ENCODE assay signal across 1 cellular context in the genomic region with DNA sequence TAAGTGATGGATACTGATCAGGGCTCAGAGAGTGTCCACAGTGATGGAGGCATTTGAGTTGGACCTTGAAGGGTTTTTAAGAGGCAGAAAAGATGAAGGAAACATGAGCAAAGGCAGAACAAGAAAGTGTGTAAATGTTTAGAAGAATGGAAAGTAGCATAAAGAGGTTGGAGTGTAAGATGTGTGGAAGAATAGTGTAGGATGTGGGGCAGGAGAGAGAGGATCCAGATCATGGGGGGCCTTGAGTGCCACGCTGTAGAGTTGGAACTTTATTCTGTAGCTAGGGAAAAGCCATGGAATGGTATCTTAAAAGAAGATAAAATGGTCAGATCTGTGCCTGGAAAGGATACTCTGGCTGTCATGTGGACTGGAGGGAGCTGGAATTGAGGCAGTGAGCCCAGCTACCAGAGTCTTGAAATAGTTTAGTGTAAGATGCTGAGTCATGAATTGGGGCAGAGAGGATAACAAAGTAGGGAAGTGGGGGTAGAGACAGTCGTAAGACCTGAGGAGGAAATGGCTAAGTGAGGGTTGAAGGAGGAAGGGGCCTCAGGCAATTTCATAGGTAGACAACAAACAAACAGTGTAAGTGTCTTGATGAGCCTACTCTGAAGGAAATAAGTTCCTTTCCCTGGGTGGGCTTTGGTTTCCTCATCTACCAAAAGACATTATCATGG.
TF ChIP-seq lines count a peak whose summit lies in the region.

No MANE protein-coding gene starts in this region.

TF ChIP-seq in K562, 482 proteins besides CTCF, POLR2A, EP300 and RAD21 (continued from another document):
- TF ChIP-seq, protein P1, sequence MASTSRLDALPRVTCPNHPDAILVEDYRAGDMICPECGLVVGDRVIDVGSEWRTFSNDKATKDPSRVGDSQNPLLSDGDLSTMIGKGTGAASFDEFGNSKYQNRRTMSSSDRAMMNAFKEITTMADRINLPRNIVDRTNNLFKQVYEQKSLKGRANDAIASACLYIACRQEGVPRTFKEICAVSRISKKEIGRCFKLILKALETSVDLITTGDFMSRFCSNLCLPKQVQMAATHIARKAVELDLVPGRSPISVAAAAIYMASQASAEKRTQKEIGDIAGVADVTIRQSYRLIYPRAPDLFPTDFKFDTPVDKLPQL (IDR thresholded peaks at IDR 0.05; ENCODE audit: extremely low read depth, insufficient read length): no peak
- TF ChIP-seq ZNF165 (CRISPR knock-in tag; IDR thresholded peaks at IDR 0.05; ENCODE audit: borderline replicate concordance): no peak
- TF ChIP-seq ZNF263 (CRISPR knock-in tag; IDR thresholded peaks at IDR 0.05; ENCODE audit: borderline replicate concordance): no peak
- no peak for TF ChIP-seq ZNF12 (CRISPR knock-in tag; IDR thresholded peaks at IDR 0.05)
- TF ChIP-seq, protein P2, sequence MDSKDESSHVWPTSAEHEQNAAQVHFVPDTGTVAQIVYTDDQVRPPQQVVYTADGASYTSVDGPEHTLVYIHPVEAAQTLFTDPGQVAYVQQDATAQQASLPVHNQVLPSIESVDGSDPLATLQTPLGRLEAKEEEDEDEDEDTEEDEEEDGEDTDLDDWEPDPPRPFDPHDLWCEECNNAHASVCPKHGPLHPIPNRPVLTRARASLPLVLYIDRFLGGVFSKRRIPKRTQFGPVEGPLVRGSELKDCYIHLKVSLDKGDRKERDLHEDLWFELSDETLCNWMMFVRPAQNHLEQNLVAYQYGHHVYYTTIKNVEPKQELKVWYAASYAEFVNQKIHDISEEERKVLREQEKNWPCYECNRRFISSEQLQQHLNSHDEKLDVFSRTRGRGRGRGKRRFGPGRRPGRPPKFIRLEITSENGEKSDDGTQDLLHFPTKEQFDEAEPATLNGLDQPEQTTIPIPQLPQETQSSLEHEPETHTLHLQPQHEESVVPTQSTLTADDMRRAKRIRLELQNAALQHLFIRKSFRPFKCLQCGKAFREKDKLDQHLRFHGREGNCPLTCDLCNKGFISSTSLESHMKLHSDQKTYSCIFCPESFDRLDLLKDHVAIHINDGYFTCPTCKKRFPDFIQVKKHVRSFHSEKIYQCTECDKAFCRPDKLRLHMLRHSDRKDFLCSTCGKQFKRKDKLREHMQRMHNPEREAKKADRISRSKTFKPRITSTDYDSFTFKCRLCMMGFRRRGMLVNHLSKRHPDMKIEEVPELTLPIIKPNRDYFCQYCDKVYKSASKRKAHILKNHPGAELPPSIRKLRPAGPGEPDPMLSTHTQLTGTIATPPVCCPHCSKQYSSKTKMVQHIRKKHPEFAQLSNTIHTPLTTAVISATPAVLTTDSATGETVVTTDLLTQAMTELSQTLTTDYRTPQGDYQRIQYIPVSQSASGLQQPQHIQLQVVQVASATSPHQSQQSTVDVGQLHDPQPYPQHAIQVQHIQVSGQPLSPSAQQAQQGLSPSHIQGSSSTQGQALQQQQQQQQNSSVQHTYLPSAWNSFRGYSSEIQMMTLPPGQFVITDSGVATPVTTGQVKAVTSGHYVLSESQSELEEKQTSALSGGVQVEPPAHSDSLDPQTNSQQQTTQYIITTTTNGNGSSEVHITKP (IDR thresholded peaks at IDR 0.05; ENCODE audit: partially characterized antibody): peak; percentile 27
- TF ChIP-seq CBFA2T3 (IDR thresholded peaks at IDR 0.05): peak; percentile 24; the same call in 1 of the 2 replicates
- TF ChIP-seq KLF1 (tag; IDR thresholded peaks at IDR 0.05): no peak
- no peak for TF ChIP-seq RBM39 (optimal IDR thresholded peaks at IDR 0.05; ENCODE audit: low read depth, low read length)
- TF ChIP-seq PTBP1 (IDR thresholded peaks at IDR 0.05; ENCODE audit: low read depth, low read length): no peak
- TF ChIP-seq NFIX (CRISPR knock-in tag; IDR thresholded peaks at IDR 0.05; ENCODE audit: low read depth): no peak
- TF ChIP-seq ZNF589 (CRISPR knock-in tag; IDR thresholded peaks at IDR 0.05; ENCODE audit: low read depth): no peak
- TF ChIP-seq PPARD (CRISPR knock-in tag; IDR thresholded peaks at IDR 0.05): no peak
- no peak for TF ChIP-seq ZNF175 (CRISPR knock-in tag; IDR thresholded peaks at IDR 0.05; ENCODE audit: low read depth)
- TF ChIP-seq NFE2L1 (tag; IDR thresholded peaks at IDR 0.05; ENCODE audit: borderline replicate concordance, low read depth): peak; percentile 80
- TF ChIP-seq CCAR2 (IDR thresholded peaks at IDR 0.05; ENCODE audit: low read depth, low read length): no peak
